ENCODE assay signal across 12 cellular contexts in genomic region chr20:20407891-20408805, GRCh38. TPM values are rescaled to one million over a fixed set of nuclear protein-coding genes. Genes with fewer than 3 reads are reported as not detected.
DNase-seq lines count a peak whose midpoint lies in the region; ATAC-seq, FAIRE-seq and TF ChIP-seq lines count a peak whose summit lies in the region.
"Had no signal": no experiment of that assay in that cellular context is flagged by ENCODE, and none has a peak within 500 bp of the region (broad histone marks: within the 10 kb centered on the region; RNA-seq: fewer than 3 reads in every experiment).

No MANE protein-coding gene starts in this region.

- in situ Hi-C loops in SK-MEL-5 (cut with HindIII; ENCODE audit: low pct_unique_long_range_greater_than_20kb, low sequenced_read_pairs), result no loop called here

- H3K4me2 ChIP-seq in Loucy (ENCODE audit: low read depth, low read length, poor library complexity, severe bottlenecking), result no peak overlapping the region

- no peaks in the 10 kb centered on the region for H3K36me3 ChIP-seq in Loucy (ENCODE audit: insufficient read depth, low read length)
- H3K36me3 ChIP-seq: suprapubic skin had no signal

- H3K9me2 ChIP-seq in Loucy (replicated peaks; ENCODE audit: low read depth, low read length), result no peaks in the 10 kb centered on the region

- H3K9me3 ChIP-seq in Loucy (ENCODE audit: insufficient read depth, low read depth, low read length), result no peaks in the 10 kb centered on the region
- H3K9me3 ChIP-seq: suprapubic skin had no signal

- no peak for ATAC-seq in HG03025 (IDR thresholded peaks at IDR 0.05; ENCODE audit: low FRiP score, unreplicated experiment)
- ATAC-seq in HG03521 (IDR thresholded peaks at IDR 0.05; ENCODE audit: unreplicated experiment), result no peak
- no peak for ATAC-seq in GM21515 (IDR thresholded peaks at IDR 0.05; ENCODE audit: unreplicated experiment)
- ATAC-seq: Right ventricle myocardium inferior had no signal

- FAIRE-seq in D721Med (lab: Jason Lieb, UNC), result no peak

- H2AFZ ChIP-seq in Loucy (ENCODE audit: low read length), result no peak overlapping the region

- no peak overlapping the region for H3K9ac ChIP-seq in Loucy (ENCODE audit: low read depth, low read length, poor library complexity, severe bottlenecking)

- TF ChIP-seq CTCF in D721Med (IDR thresholded peaks at IDR 0.05; ENCODE audit: insufficient read depth, missing control alignments), result peak; percentile 50
- peak; percentile 47 for TF ChIP-seq CTCF in Loucy (conservative IDR thresholded peaks at IDR 0.05; ENCODE audit: low read length)

- H3K4me1 ChIP-seq in Loucy (ENCODE audit: insufficient read depth, low read length, poor library complexity, severe bottlenecking), result no peaks in the 10 kb centered on the region
- H3K4me1 ChIP-seq: suprapubic skin had no signal

- H3K79me2 ChIP-seq in Loucy (ENCODE audit: insufficient read depth, low read length), result no peaks in the 10 kb centered on the region

- no peaks in the 10 kb centered on the region for H4K20me1 ChIP-seq in Loucy (ENCODE audit: insufficient read depth, low read length, poor library complexity, severe bottlenecking)

- no peaks in the 10 kb centered on the region for H3K27me3 ChIP-seq in Loucy (ENCODE audit: insufficient read depth, low read length, poor library complexity, severe bottlenecking)
- H3K27me3 ChIP-seq: suprapubic skin had no signal

- no peak for DNase-seq in D721Med (ENCODE audit: insufficient read length, low spot score)
- peak; percentile 70 for DNase-seq in SK-MEL-5 (ENCODE audit: low read depth, low spot score)
- DNase-seq in iPS-NIHi7 (ENCODE audit: extremely low spot score), result peak; percentile 37
- DNase-seq in COLO668 (lab: John Stamatoyannopoulos, UW; ENCODE audit: unreplicated experiment), result no peak

- no peak overlapping the region for H3K4me3 ChIP-seq in Loucy (ENCODE audit: low read length, poor library complexity, severe bottlenecking)
- H3K4me3 ChIP-seq: suprapubic skin had no signal

- H3F3A ChIP-seq in Loucy (ENCODE audit: low read depth), result no peaks in the 10 kb centered on the region

RNA-seq across cellular contexts. Expression of gene INSM1, which starts 40.2 kb away (rescaled TPM):
- total RNA-seq in SK-MEL-5 (2014; rRNA removed; shearing (Covaris generic)), result 0.56 and 0.66 TPM in 2 replicates
- polyA plus RNA-seq in SK-MEL-5 (2015; cell fraction: cytosol; rRNA removed), result 0.32 and 0.60 TPM in 2 replicates
- polyA plus RNA-seq in SK-MEL-5 (2015; cell fraction: nucleus; rRNA removed), result not detected in 2 replicates
- total RNA-seq: dermis microvascular lymphatic vessel endothelial cell, osteocyte, Right ventricle myocardium inferior, suprapubic skin had no signal

Comparison
In these comparisons a context has a peak if more than half of its experiments do, and no peak if none do; other contexts are left out.
1. DNase-seq: peak in SK-MEL-5 (single experiment) and iPS-NIHi7 (single experiment); none in D721Med (single experiment) and COLO668 (single experiment).